Comparison of ENCODE assay signal across 1 cellular context in genomic region chr1:88787023-88787903, GRCh38.
TF ChIP-seq lines count a peak whose summit lies in the region.

No MANE protein-coding gene starts in this region.

TF ChIP-seq in GM12878, 131 proteins besides CTCF, POLR2A, EP300 and RAD21 (continued from another document):
- TF ChIP-seq NFIC (IDR thresholded peaks at IDR 0.05; ENCODE audit: low read depth, low read length), result peak; percentile 15; the same call in 1 of the 2 replicates
- TF ChIP-seq ZBTB4 (CRISPR knock-in tag; IDR thresholded peaks at IDR 0.05), result no peak
- no peak for TF ChIP-seq ZNF687 (IDR thresholded peaks at IDR 0.05)
- no peak for TF ChIP-seq ZNF384 (IDR thresholded peaks at IDR 0.05; ENCODE audit: borderline replicate concordance, low read depth, low read length)
- TF ChIP-seq, protein P1, sequence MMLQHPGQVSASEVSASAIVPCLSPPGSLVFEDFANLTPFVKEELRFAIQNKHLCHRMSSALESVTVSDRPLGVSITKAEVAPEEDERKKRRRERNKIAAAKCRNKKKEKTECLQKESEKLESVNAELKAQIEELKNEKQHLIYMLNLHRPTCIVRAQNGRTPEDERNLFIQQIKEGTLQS (IDR thresholded peaks at IDR 0.05; ENCODE audit: borderline replicate concordance, extremely low read depth, low read depth, low read length), result no peak
- TF ChIP-seq BCL3 (IDR thresholded peaks at IDR 0.05; ENCODE audit: borderline replicate concordance, insufficient read depth, low read depth, low read length, poor library complexity, severe bottlenecking), result no peak
- TF ChIP-seq, protein P2, sequence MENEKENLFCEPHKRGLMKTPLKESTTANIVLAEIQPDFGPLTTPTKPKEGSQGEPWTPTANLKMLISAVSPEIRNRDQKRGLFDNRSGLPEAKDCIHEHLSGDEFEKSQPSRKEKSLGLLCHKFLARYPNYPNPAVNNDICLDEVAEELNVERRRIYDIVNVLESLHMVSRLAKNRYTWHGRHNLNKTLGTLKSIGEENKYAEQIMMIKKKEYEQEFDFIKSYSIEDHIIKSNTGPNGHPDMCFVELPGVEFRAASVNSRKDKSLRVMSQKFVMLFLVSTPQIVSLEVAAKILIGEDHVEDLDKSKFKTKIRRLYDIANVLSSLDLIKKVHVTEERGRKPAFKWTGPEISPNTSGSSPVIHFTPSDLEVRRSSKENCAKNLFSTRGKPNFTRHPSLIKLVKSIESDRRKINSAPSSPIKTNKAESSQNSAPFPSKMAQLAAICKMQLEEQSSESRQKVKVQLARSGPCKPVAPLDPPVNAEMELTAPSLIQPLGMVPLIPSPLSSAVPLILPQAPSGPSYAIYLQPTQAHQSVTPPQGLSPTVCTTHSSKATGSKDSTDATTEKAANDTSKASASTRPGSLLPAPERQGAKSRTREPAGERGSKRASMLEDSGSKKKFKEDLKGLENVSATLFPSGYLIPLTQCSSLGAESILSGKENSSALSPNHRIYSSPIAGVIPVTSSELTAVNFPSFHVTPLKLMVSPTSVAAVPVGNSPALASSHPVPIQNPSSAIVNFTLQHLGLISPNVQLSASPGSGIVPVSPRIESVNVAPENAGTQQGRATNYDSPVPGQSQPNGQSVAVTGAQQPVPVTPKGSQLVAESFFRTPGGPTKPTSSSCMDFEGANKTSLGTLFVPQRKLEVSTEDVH (IDR thresholded peaks at IDR 0.05; ENCODE audit: low read depth, partially characterized antibody), result no peak
- no peak for TF ChIP-seq ESRRA (IDR thresholded peaks at IDR 0.05; ENCODE audit: low read length)
- peak; percentile 85 for TF ChIP-seq ZBTB40 (IDR thresholded peaks at IDR 0.05; ENCODE audit: borderline replicate concordance)
- TF ChIP-seq CEBPB (IDR thresholded peaks at IDR 0.05; ENCODE audit: borderline replicate concordance in 1 of 2, low read depth in 2 of 2, low read length in 2 of 2), result no peak
